In genomic region chrX:135423173-135423864, GRCh38 we compare ENCODE assay signal across 10 cellular contexts. TPM values are rescaled to one million over a fixed set of nuclear protein-coding genes. Genes with fewer than 3 reads are reported as not detected.
DNase-seq lines count a peak whose midpoint lies in the region; ATAC-seq, FAIRE-seq and TF ChIP-seq lines count a peak whose summit lies in the region.
"Not testable (repeated sequence)": the region's sequence is repeated elsewhere in the genome, so short reads cannot be mapped to it uniquely, and the experiment has no call there.
"Had no signal": no experiment of that assay in that cellular context is flagged by ENCODE, and none has a peak within 500 bp of the region (broad histone marks: within the 10 kb centered on the region; RNA-seq: fewer than 3 reads in every experiment).

No MANE protein-coding gene starts in this region.

- FAIRE-seq in A549 (lab: Jason Lieb, UNC): peak; percentile 59

- TF ChIP-seq POLR2A in A549 (IDR thresholded peaks at IDR 0.05; ENCODE audit: low read length): not testable (repeated sequence)

- not testable (repeated sequence) for H3K9me3 ChIP-seq in A549; ES-I3 (ENCODE audit: control insufficient read depth, insufficient read depth, low read length); T-helper 17 cell (ENCODE audit: control insufficient read depth, low read length, poor library complexity, severe bottlenecking); mammary epithelial cell (replicated peaks; ENCODE audit: insufficient read depth, low read length); naive thymus-derived CD4-positive, alpha-beta T cell (ENCODE audit: control insufficient read depth in 2 of 3, low read length in 3 of 3)

- intact Hi-C loops in activated T-helper 2 cell treated with anti-CD3 and anti-CD28 coated beads, Interferon-gamma antibody, Interleukin-2, Interleukin-4, amounts not matched to agents 10 μg/mL and 5 μg/mL and 100 μg/mL, durations not matched to agents 14 hours and 24 hours and 36 hours (cut with micrococcal nuclease): loop anchor here (5.0 kb wide), 2 partner anchors 41 to 126 kb away; no protein-coding TSS in a partner anchor
- intact Hi-C loops in mammary epithelial cell (cut with micrococcal nuclease): not testable (repeated sequence)
- intact Hi-C loops in naive thymus-derived CD4-positive, alpha-beta T cell (cut with micrococcal nuclease): loop anchor here in 1 of 2 donors (5.0 kb wide), 2 partner anchors 371 to 549 kb away; partner anchors contain the start of genes MMGT1 and RTL8A

- ATAC-seq in A549; T-helper 17 cell; naive thymus-derived CD4-positive, alpha-beta T cell: not testable (repeated sequence)

- not testable (repeated sequence) for TF ChIP-seq EP300 in A549 (IDR thresholded peaks at IDR 0.05)

- H3K27me3 Mint-ChIP-seq in T-helper 17 cell, progenitor cell of endocrine pancreas: not testable (repeated sequence)
- peaks cover 17% of the 10 kb centered on the region for H3K27me3 Mint-ChIP-seq in activated T-helper 2 cell treated with anti-CD3 and anti-CD28 coated beads, Interferon-gamma antibody, Interleukin-2, Interleukin-4, amounts not matched to agents 10 μg/mL and 5 μg/mL and 100 μg/mL, durations not matched to agents 14 hours and 24 hours and 36 hours (ENCODE audit: low read depth)
- H3K27me3 Mint-ChIP-seq in naive thymus-derived CD4-positive, alpha-beta T cell: peaks cover 0 to 21% (median 0%) of the 10 kb centered on the region in 5 donors

- 78% methylated on average over 5 of the region's 9 CpGs for WGBS in A549 (ENCODE audit: missing lambda C conversion rate)
- 27% methylated on average over 8 of the region's 9 CpGs for WGBS in mammary epithelial cell (ENCODE audit: low coverage, missing lambda C conversion rate)

- dilution Hi-C loops in mammary epithelial cell (cut with HindIII; ENCODE audit: low sequenced_read_pairs): not testable (repeated sequence)

- H4K20me1 ChIP-seq in mammary epithelial cell (ENCODE audit: insufficient read depth, low read length): not testable (repeated sequence)

- not testable (repeated sequence) for H3K4me1 ChIP-seq in A549; mammary epithelial cell (ENCODE audit: insufficient read depth, low read length); naive thymus-derived CD4-positive, alpha-beta T cell (ENCODE audit: control insufficient read depth in 2 of 2, insufficient read depth in 2 of 2, low read length in 2 of 2)
- H3K4me1 ChIP-seq in ES-I3 (ENCODE audit: insufficient read depth, low read length): peaks cover 17% of the 10 kb centered on the region; the same call in 1 of the 2 replicates

- H3K4me3 ChIP-seq in A549; naive thymus-derived CD4-positive, alpha-beta T cell (ENCODE audit: low read length): not testable (repeated sequence)
- H3K4me3 ChIP-seq in mammary epithelial cell (replicated peaks in 1 of 3; ENCODE audit: insufficient read depth in 1 of 3, low read depth in 2 of 3, low read length in 3 of 3): peak overlapping the region in 1 of 3 experiments; percentile 37
- peak overlapping the region; percentile 61 for H3K4me3 ChIP-seq in epithelial cell of proximal tubule (ENCODE audit: low read depth, low read length)

- not testable (repeated sequence) for H3K36me3 Mint-ChIP-seq in T-helper 17 cell (ENCODE audit: low read depth); activated T-helper 2 cell treated with anti-CD3 and anti-CD28 coated beads, Interferon-gamma antibody, Interleukin-2, Interleukin-4, amounts not matched to agents 10 μg/mL and 5 μg/mL and 100 μg/mL, durations not matched to agents 14 hours and 24 hours and 36 hours (ENCODE audit: low read depth); naive thymus-derived CD4-positive, alpha-beta T cell; progenitor cell of endocrine pancreas (ENCODE audit: insufficient read depth)

- peak overlapping the region; percentile 49 for H2AFZ ChIP-seq in mammary epithelial cell (ENCODE audit: low read depth, low read length)

- H3K9ac ChIP-seq in ES-I3 (ENCODE audit: low read depth, low read length): peak overlapping the region; percentile 67; the same call in 1 of the 2 replicates
- not testable (repeated sequence) for H3K9ac ChIP-seq in mammary epithelial cell (ENCODE audit: insufficient read depth, low read length)

- POLR2A ChIA-PET in A549 (lab: Yijun Ruan, JAX); naive thymus-derived CD4-positive, alpha-beta T cell (lab: Charles Lee): not testable (repeated sequence)

- TF ChIP-seq RAD21 in A549 (conservative IDR thresholded peaks at IDR 0.05 in 1 of 2, IDR thresholded peaks at IDR 0.05 in 1 of 2): not testable (repeated sequence)

- H3K27ac Mint-ChIP-seq in T-helper 17 cell; activated T-helper 2 cell treated with anti-CD3 and anti-CD28 coated beads, Interferon-gamma antibody, Interleukin-2, Interleukin-4, amounts not matched to agents 10 μg/mL and 5 μg/mL and 100 μg/mL, durations not matched to agents 14 hours and 24 hours and 36 hours; progenitor cell of endocrine pancreas: not testable (repeated sequence)
- H3K27ac Mint-ChIP-seq in naive thymus-derived CD4-positive, alpha-beta T cell: peak overlapping the region in 3 of 9 donors; percentile 34 to 81 (median 36)

- not testable (repeated sequence) for TF ChIP-seq CTCF in A549 (IDR thresholded peaks at IDR 0.05); mammary epithelial cell (conservative IDR thresholded peaks at IDR 0.05 in 1 of 2, IDR thresholded peaks at IDR 0.05 in 1 of 2; ENCODE audit: extremely low read depth in 1 of 2, insufficient read depth in 1 of 2, low read depth in 1 of 2, low read length in 2 of 2); epithelial cell of proximal tubule (conservative IDR thresholded peaks at IDR 0.05; ENCODE audit: low read depth, low read length); progenitor cell of endocrine pancreas (IDR thresholded peaks at IDR 0.05; ENCODE audit: unreplicated experiment)

- CTCF ChIA-PET in A549 (lab: Yijun Ruan, JAX); mammary epithelial cell (lab: Charles Lee; ENCODE audit: low non-redundant PET); naive thymus-derived CD4-positive, alpha-beta T cell (lab: Charles Lee): not testable (repeated sequence)

- H3K4me1 Mint-ChIP-seq in T-helper 17 cell; activated T-helper 2 cell treated with anti-CD3 and anti-CD28 coated beads, Interferon-gamma antibody, Interleukin-2, Interleukin-4, amounts not matched to agents 10 μg/mL and 5 μg/mL and 100 μg/mL, durations not matched to agents 14 hours and 24 hours and 36 hours (ENCODE audit: low read depth); progenitor cell of endocrine pancreas (ENCODE audit: low read depth): not testable (repeated sequence)
- peaks cover 0 to 13% (median 6%) of the 10 kb centered on the region in 7 donors for H3K4me1 Mint-ChIP-seq in naive thymus-derived CD4-positive, alpha-beta T cell

- H3K4me3 Mint-ChIP-seq in T-helper 17 cell (peak overlapping the region; percentile 56), progenitor cell of endocrine pancreas (ENCODE audit: low read depth) (peak overlapping the region; percentile 77)
- peak overlapping the region; percentile 30 for H3K4me3 Mint-ChIP-seq in activated T-helper 2 cell treated with anti-CD3 and anti-CD28 coated beads, Interferon-gamma antibody, Interleukin-2, Interleukin-4, amounts not matched to agents 10 μg/mL and 5 μg/mL and 100 μg/mL, durations not matched to agents 14 hours and 24 hours and 36 hours (ENCODE audit: low read depth)
- H3K4me3 Mint-ChIP-seq in naive thymus-derived CD4-positive, alpha-beta T cell: peak overlapping the region; percentile 41 to 84 (median 58)

- H3K36me3 ChIP-seq in ES-I3 (ENCODE audit: insufficient read depth, low read length); mammary epithelial cell (ENCODE audit: insufficient read depth, low read length); naive thymus-derived CD4-positive, alpha-beta T cell (ENCODE audit: control insufficient read depth in 2 of 3, insufficient read depth in 3 of 3, low read length in 3 of 3): not testable (repeated sequence)

- H3K4me2 ChIP-seq in A549: not testable (repeated sequence)
- peak overlapping the region; percentile 31 for H3K4me2 ChIP-seq in mammary epithelial cell (ENCODE audit: insufficient read depth, low read depth, low read length)

- H3K79me2 ChIP-seq in mammary epithelial cell (ENCODE audit: insufficient read depth, low read length): not testable (repeated sequence)

- not testable (repeated sequence) for DNase-seq in A549 (ENCODE audit: low read depth in 1 of 2, low spot score in 1 of 2); T-helper 17 cell; activated T-helper 2 cell treated with anti-CD3 and anti-CD28 coated beads, Interferon-gamma antibody, Interleukin-2, Interleukin-4, amounts not matched to agents 10 μg/mL and 5 μg/mL and 100 μg/mL, durations not matched to agents 14 hours and 24 hours and 36 hours (ENCODE audit: low spot score); mammary epithelial cell; epithelial cell of proximal tubule (ENCODE audit: low read depth); naive thymus-derived CD4-positive, alpha-beta T cell; progenitor cell of endocrine pancreas (ENCODE audit: low spot score, unreplicated experiment)

- BruUV-seq in mammary epithelial cell (replicated peaks; lab: Mats Ljungman, UMichigan): not testable (repeated sequence)

- H3K27ac ChIP-seq in A549; mammary epithelial cell (ENCODE audit: insufficient read depth, low read depth, low read length); naive thymus-derived CD4-positive, alpha-beta T cell (ENCODE audit: low read depth, low read length): not testable (repeated sequence)

- H3K9me3 Mint-ChIP-seq in activated T-helper 2 cell treated with anti-CD3 and anti-CD28 coated beads, Interferon-gamma antibody, Interleukin-2, Interleukin-4, amounts not matched to agents 10 μg/mL and 5 μg/mL and 100 μg/mL, durations not matched to agents 14 hours and 24 hours and 36 hours; naive thymus-derived CD4-positive, alpha-beta T cell; progenitor cell of endocrine pancreas (ENCODE audit: low read depth): not testable (repeated sequence)

- H3K27me3 ChIP-seq in mammary epithelial cell (ENCODE audit: insufficient read depth, low read length); naive thymus-derived CD4-positive, alpha-beta T cell (ENCODE audit: control insufficient read depth in 2 of 2, insufficient read depth in 2 of 2, low read length in 2 of 2): not testable (repeated sequence)

- in situ Hi-C loops in mammary epithelial cell (cut with MboI; ENCODE audit: low sequenced_read_pairs in 2 of 2): not testable (repeated sequence)

RNA-seq across cellular contexts. Expression of gene SMIM10L2A, which starts 1.6 kb away (rescaled TPM):
- polyA plus RNA-seq in A549 (2011; rRNA removed) (0.59 and 0.61 TPM in 2 replicates), A549 (2017; fragmentation: RNase III; extraction: RNeasy Plus Mini Kit Qiagen cat#74134 plus additional on column Dnase treatment) (0.34 to 0.37 TPM (median 0.37 TPM) in 3 replicates), mammary epithelial cell (2.3 TPM)
- 0.12 and 0.18 TPM in 2 replicates for polyA plus RNA-seq in A549 (2012; cell fraction: cytosol; rRNA removed)
- polyA plus RNA-seq in A549 (2012; cell fraction: nucleus; rRNA removed): 0.34 and 0.38 TPM in 2 replicates
- polyA minus RNA-seq in A549 (2011; rRNA and poly(A)+ RNA removed): 0.91 and 0.97 TPM in 2 replicates
- total RNA-seq in T-helper 17 cell (under 1 TPM; 0.37 to 0.45 TPM), mammary epithelial cell (10 to 100 TPM in 1 of 2 donors, 1 to 10 TPM in 1; 3.7 to 27.5 TPM), epithelial cell of proximal tubule (0.65 and 2.3 TPM in 2 replicates), progenitor cell of endocrine pancreas (9.0 and 9.5 TPM in 2 replicates)
- total RNA-seq in activated T-helper 2 cell treated with anti-CD3 and anti-CD28 coated beads, Interferon-gamma antibody, Interleukin-2, Interleukin-4, amounts not matched to agents 10 μg/mL and 5 μg/mL and 100 μg/mL, durations not matched to agents 14 hours and 24 hours and 36 hours: 0.16 and 0.21 TPM in 2 replicates
- 4.3 TPM for polyA minus RNA-seq in mammary epithelial cell
- total RNA-seq in naive thymus-derived CD4-positive, alpha-beta T cell: 1 to 10 TPM in 4 of 5 experiments, under 1 TPM in 1; 0.78 to 5.0 (median 1.4) TPM
- under 1 TPM; 0.19 to 0.49 TPM for polyA plus RNA-seq in naive thymus-derived CD4-positive, alpha-beta T cell
- total RNA-seq: GM23248, HepG2 had no signal
- polyA plus RNA-seq: GM23248, HepG2 had no signal
